Comparison of ENCODE assay signal across 8 cellular contexts in the genomic region with DNA sequence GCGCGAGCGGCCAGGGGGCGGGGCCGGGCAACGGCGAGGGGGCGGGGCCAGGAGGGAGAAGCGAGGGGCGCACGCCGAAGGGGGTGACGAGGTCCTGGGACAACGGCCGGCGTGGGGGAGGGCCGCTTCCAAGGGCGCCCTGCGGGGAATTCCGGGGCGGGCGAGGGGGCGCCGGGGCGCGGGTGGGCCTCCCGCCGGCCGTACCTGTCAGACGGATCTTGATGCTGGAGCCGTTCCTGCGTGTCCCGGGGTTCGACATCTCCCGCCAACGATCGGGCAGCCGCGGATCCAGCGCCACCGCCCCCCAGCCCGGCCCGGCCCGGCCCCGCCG. TPM values are rescaled to one million over a fixed set of nuclear protein-coding genes. Genes with fewer than 3 reads are reported as not detected.
DNase-seq lines count a peak whose midpoint lies in the region; ATAC-seq and TF ChIP-seq lines count a peak whose summit lies in the region.

No MANE protein-coding gene starts in this region.

- H3K36me3 ChIP-seq in GM06990 (ENCODE audit: control insufficient read depth, insufficient read depth, low read length) (no peaks in the 10 kb centered on the region), OCI-LY1 (ENCODE audit: insufficient read depth, low read length) (peaks cover 11% of the 10 kb centered on the region), esophagus squamous epithelium (no peaks in the 10 kb centered on the region)

- H4K20me1 ChIP-seq in OCI-LY1 (ENCODE audit: insufficient read depth, low read length) = no peaks in the 10 kb centered on the region

- intact Hi-C loops in esophagus squamous epithelium (cut with DNase I) = loop anchor here (10.0 kb wide), 1 partner anchor 99 kb away; no protein-coding TSS in a partner anchor

- no CpG with 5 or more reads among the region's 46 CpGs for WGBS in esophagus squamous epithelium, 2 donors

- H3K4me2 ChIP-seq in OCI-LY1 (ENCODE audit: low read length) = peak overlapping the region; percentile 64

- H3K4me3 ChIP-seq in GM06990 (replicated peaks; ENCODE audit: low read depth, low read length) = peak overlapping the region; percentile 78
- peak overlapping the region; percentile 66 for H3K4me3 ChIP-seq in OCI-LY1 (ENCODE audit: low read depth, low read length, poor library complexity, severe bottlenecking)
- H3K4me3 ChIP-seq in esophagus squamous epithelium = peak overlapping the region; percentile 81 to 100 (median 94)
- H3K4me3 ChIP-seq in skeletal muscle cell (ENCODE audit: low read depth, low read length) = peak overlapping the region; percentile 60

- peak; percentile 27 for ATAC-seq in GM21723 (IDR thresholded peaks at IDR 0.05; ENCODE audit: unreplicated experiment)

- peaks cover 34% of the 10 kb centered on the region for H3K4me1 ChIP-seq in OCI-LY1 (ENCODE audit: insufficient read depth, low read length, severe bottlenecking)
- peaks cover 10 to 57% (median 38%) of the 10 kb centered on the region in 3 donors for H3K4me1 ChIP-seq in esophagus squamous epithelium

- H3K27ac ChIP-seq in OCI-LY1 (ENCODE audit: low read depth, low read length, poor library complexity, severe bottlenecking) (peak overlapping the region; percentile 24), esophagus squamous epithelium (peak overlapping the region; percentile 97 to 100 (median 100))

- H3K9me2 ChIP-seq in OCI-LY1 (ENCODE audit: low read depth, low read length) = no peaks in the 10 kb centered on the region

- peaks cover 29% of the 10 kb centered on the region for H3K79me2 ChIP-seq in OCI-LY1 (ENCODE audit: insufficient read depth, low read length)

- H3K9ac ChIP-seq in OCI-LY1 (ENCODE audit: low read length) = peak overlapping the region; percentile 92

- no peak for DNase-seq in GM06990 (ENCODE audit: extremely low read depth, insufficient read length)
- DNase-seq in esophagus squamous epithelium (lab: John Stamatoyannopoulos, UW) = no peak
- no peak for DNase-seq in skeletal muscle cell (ENCODE audit: low read depth)
- no peak for DNase-seq in HT-29 (ENCODE audit: low spot score)
- no peak for DNase-seq in GF-D8 (lab: John Stamatoyannopoulos, UW)
- no peak for DNase-seq in dermis blood vessel endothelial cell

- H3K9me3 ChIP-seq in OCI-LY1 (ENCODE audit: low read length) = no peaks in the 10 kb centered on the region
- no peaks in the 10 kb centered on the region for H3K9me3 ChIP-seq in esophagus squamous epithelium

- no peak for TF ChIP-seq POLR2A in esophagus squamous epithelium (IDR thresholded peaks at IDR 0.05)

- no peak for TF ChIP-seq CTCF in GM06990 (IDR thresholded peaks at IDR 0.05; ENCODE audit: insufficient read depth, low read length, poor library complexity, severe bottlenecking)
- TF ChIP-seq CTCF in OCI-LY1 (IDR thresholded peaks at IDR 0.05; ENCODE audit: low read length) = no peak
- TF ChIP-seq CTCF in esophagus squamous epithelium (IDR thresholded peaks at IDR 0.05) = no peak

- H3F3A ChIP-seq in OCI-LY1 (ENCODE audit: insufficient read depth, low read length) = 0 out of 2 replicates have a peak, but pooled peaks cover 3% of the 10 kb centered on the region

- no peak overlapping the region for H2AFZ ChIP-seq in OCI-LY1 (ENCODE audit: low read length)

- no peaks in the 10 kb centered on the region for H3K27me3 ChIP-seq in GM06990 (replicated peaks; ENCODE audit: control insufficient read depth, insufficient read depth, low read length)
- no peaks in the 10 kb centered on the region for H3K27me3 ChIP-seq in OCI-LY1 (ENCODE audit: insufficient read depth, low read length)
- no peaks in the 10 kb centered on the region for H3K27me3 ChIP-seq in esophagus squamous epithelium

RNA-seq across cellular contexts. Expression of gene SMURF1, which starts 0.4 kb away (rescaled TPM):
- total RNA-seq in esophagus squamous epithelium = 10 to 100 TPM; 16.4 to 36.2 (median 24.6) TPM
- total RNA-seq in HT-29 (2014; rRNA removed; shearing (Covaris generic)) = 27.5 and 33.5 TPM in 2 replicates
- total RNA-seq in dermis blood vessel endothelial cell = 18.9 and 21.6 TPM in 2 replicates
